8 cellular contexts compared by ENCODE assay signal in the genomic region with DNA sequence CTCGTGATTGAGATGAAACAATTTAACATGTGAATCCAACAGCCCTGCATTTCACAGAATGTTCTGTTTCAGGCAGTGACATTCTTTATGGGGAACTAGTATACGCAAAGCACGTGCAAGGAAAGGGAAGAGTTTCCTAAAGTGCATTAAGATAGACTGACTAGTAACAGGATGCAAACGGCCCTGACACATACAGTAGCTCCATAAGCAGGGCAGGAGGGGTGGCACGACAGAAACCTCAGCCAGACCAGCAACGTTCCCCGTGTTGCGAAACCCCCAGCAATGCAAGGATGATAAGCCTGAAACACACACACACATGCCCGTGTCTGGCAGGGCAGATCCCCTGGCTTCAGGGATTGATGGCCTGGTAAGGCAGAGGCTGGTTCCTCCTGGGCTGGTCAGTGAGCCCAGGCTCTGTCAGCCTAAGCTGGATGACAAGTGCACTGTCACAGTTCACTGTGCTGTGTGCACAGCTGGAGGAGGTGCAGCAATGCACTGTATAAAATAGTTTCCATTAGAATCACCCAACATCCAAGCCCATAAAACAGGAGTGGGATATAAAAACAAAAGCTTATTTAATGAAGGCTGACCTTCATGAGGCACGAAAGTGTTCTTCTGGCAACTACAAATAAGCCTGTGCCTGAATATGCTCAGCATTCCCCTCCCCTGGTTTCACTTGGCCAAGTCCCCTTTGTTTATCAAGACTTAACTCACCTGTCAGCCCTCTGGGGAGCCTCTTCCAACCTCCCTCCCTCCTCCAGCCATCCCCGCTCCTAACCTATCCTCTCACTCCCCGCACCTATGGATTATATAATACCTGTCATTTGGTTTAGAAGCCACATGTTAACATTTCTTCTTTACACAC.
A peak's percentile ranks its signal among the peaks of the same experiment; 100 is the strongest.
DNase-seq lines count a peak whose midpoint lies in the region; ATAC-seq, FAIRE-seq and TF ChIP-seq lines count a peak whose summit lies in the region.

No MANE protein-coding gene starts in this region.

- in situ Hi-C loops in K562 (cut with MboI) (no loop called here), G401 (cut with HindIII; ENCODE audit: low sequenced_read_pairs) (no loop called here)

- H3K4me1 ChIP-seq in K562 (replicated peaks in 1 of 2; ENCODE audit: control insufficient read depth in 2 of 2, insufficient read depth in 2 of 2, low read length in 2 of 2) = no peaks in the 10 kb centered on the region
- peaks cover 3 to 11% of the 10 kb centered on the region in 2 donors for H3K4me1 ChIP-seq in lung (ENCODE audit: control insufficient read depth in 2 of 2, insufficient read depth in 2 of 2, low read length in 2 of 2)

- TF ChIP-seq EP300 in K562 (IDR thresholded peaks at IDR 0.05; ENCODE audit: low read length) = no peak

- H3K4me3 ChIP-seq in AG10803 (ENCODE audit: low read length) = no peak overlapping the region
- no peak overlapping the region for H3K4me3 ChIP-seq in K562
- H3K4me3 ChIP-seq in lung = no peak overlapping the region

- H3K9me1 ChIP-seq in K562 (ENCODE audit: control insufficient read depth, insufficient read depth, low read length) = no peaks in the 10 kb centered on the region

- TF ChIP-seq CTCF in AG10803 (conservative IDR thresholded peaks at IDR 0.05; ENCODE audit: low read length) (no peak), K562 (IDR thresholded peaks at IDR 0.05 in 2 of 3, conservative IDR thresholded peaks at IDR 0.05 in 1 of 3; ENCODE audit: insufficient read depth in 2 of 3, low read depth in 1 of 3, low read length in 3 of 3) (no peak), lung (IDR thresholded peaks at IDR 0.05; ENCODE audit: control extremely low read depth, extremely low read depth) (no peak)

- H4K20me1 ChIP-seq in K562 (replicated peaks; ENCODE audit: control insufficient read depth, insufficient read depth, low read length) = no peaks in the 10 kb centered on the region

- no TSS peak for BruUV-seq in K562 (replicated peaks; lab: Mats Ljungman, UMichigan)

- TF ChIP-seq POLR2A in K562 (conservative IDR thresholded peaks at IDR 0.05) = no peak

- TF ChIP-seq RAD21 in K562 (CRISPR knock-in tag; conservative IDR thresholded peaks at IDR 0.05 in 1 of 2, IDR thresholded peaks at IDR 0.05 in 1 of 2) = no peak

- no peaks in the 10 kb centered on the region for H3K9me3 ChIP-seq in K562 (replicated peaks; ENCODE audit: control insufficient read depth, insufficient read depth, low read depth, low read length)
- no peaks in the 10 kb centered on the region for H3K9me3 ChIP-seq in lung (ENCODE audit: control insufficient read depth in 2 of 2, insufficient read depth in 1 of 2, low read length in 1 of 2)

- H2AFZ ChIP-seq in K562 (ENCODE audit: low read depth, low read length) = no peak overlapping the region

- CTCF ChIA-PET in K562 (lab: Yijun Ruan, JAX; ENCODE audit: low intra/inter-chr PET ratio) = no interaction called here

- DNase-seq in AG10803 (ENCODE audit: low read depth) (peak; percentile 87), M059J (ENCODE audit: low read depth) (peak; percentile 67), K562 (ENCODE audit: extremely low read depth in 1 of 4, low spot score in 3 of 4) (no peak), lung (ENCODE audit: low spot score) (peak; percentile 46), G401 (ENCODE audit: low spot score) (no peak), GM19240 (ENCODE audit: insufficient read length, low spot score) (no peak), superior temporal gyrus (ENCODE audit: extremely low spot score) (no peak)
- no peak for DNase-seq in stimulated activated naive CD4-positive, alpha-beta T cell treated with Interleukin-2 at 50 U/mL for 16 hours (lab: John Stamatoyannopoulos, UW)

- H3K4me2 ChIP-seq in K562 (ENCODE audit: insufficient read depth, low read length) = no peak overlapping the region

- no peaks in the 10 kb centered on the region for H3K79me2 ChIP-seq in K562 (ENCODE audit: control insufficient read depth, insufficient read depth, low read length)

- peaks cover 9 to 15% of the 10 kb centered on the region in 2 experiments; a peak in 4 of 5 replicates for H3K27me3 ChIP-seq in K562 (ENCODE audit: control insufficient read depth in 2 of 2, insufficient read depth in 2 of 2, low read length in 2 of 2)
- H3K27me3 ChIP-seq in lung (ENCODE audit: control insufficient read depth, insufficient read depth) = no peaks in the 10 kb centered on the region

- WGBS in K562 (ENCODE audit: insufficient coverage, low coverage, missing lambda C conversion rate) = 2% methylated on average over 12 of the region's 12 CpGs
- 39 to 49% methylated on average over 12 of the region's 12 CpGs for WGBS in lung, 2 donors

- no peak for ATAC-seq in K562
- no peak for ATAC-seq in lung (ENCODE audit: insufficient read depth, low FRiP score)

- POLR2A ChIA-PET in K562 (lab: Yijun Ruan, JAX) = no interaction called here

- intact Hi-C loops in K562 (cut with micrococcal nuclease) = no loop called here

- no peak for FAIRE-seq in K562 (lab: Jason Lieb, UNC)

- H3K36me3 ChIP-seq in K562 (ENCODE audit: control insufficient read depth, insufficient read depth, low read length) (no peaks in the 10 kb centered on the region), lung (ENCODE audit: control insufficient read depth in 2 of 2, insufficient read depth in 2 of 2, low read length in 2 of 2) (no peaks in the 10 kb centered on the region)

- no peak overlapping the region for H3K9ac ChIP-seq in K562 (ENCODE audit: insufficient read depth in 1 of 2, low read depth in 2 of 2, low read length in 2 of 2)

- H3K27ac ChIP-seq in K562 (ENCODE audit: extremely low read depth, low read depth, low read length) = no peak overlapping the region
- H3K27ac ChIP-seq in lung (ENCODE audit: low read depth in 1 of 2, low read length in 1 of 2) = no peak overlapping the region

TF ChIP-seq in K562, 482 proteins besides CTCF, POLR2A, EP300 and RAD21:
- TF ChIP-seq, protein P1, sequence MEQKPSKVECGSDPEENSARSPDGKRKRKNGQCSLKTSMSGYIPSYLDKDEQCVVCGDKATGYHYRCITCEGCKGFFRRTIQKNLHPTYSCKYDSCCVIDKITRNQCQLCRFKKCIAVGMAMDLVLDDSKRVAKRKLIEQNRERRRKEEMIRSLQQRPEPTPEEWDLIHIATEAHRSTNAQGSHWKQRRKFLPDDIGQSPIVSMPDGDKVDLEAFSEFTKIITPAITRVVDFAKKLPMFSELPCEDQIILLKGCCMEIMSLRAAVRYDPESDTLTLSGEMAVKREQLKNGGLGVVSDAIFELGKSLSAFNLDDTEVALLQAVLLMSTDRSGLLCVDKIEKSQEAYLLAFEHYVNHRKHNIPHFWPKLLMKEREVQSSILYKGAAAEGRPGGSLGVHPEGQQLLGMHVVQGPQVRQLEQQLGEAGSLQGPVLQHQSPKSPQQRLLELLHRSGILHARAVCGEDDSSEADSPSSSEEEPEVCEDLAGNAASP (IDR thresholded peaks at IDR 0.05) = no peak
- TF ChIP-seq MTA1 (IDR thresholded peaks at IDR 0.05; ENCODE audit: borderline replicate concordance) = no peak
- TF ChIP-seq POLR2AphosphoS2 (IDR thresholded peaks at IDR 0.05; ENCODE audit: low read length) = no peak
- no peak for TF ChIP-seq NUFIP1 (IDR thresholded peaks at IDR 0.05; ENCODE audit: partially characterized antibody)
- TF ChIP-seq SMARCA4 (IDR thresholded peaks at IDR 0.05) = no peak
- no peak for TF ChIP-seq ZKSCAN8 (CRISPR knock-in tag; IDR thresholded peaks at IDR 0.05)
- TF ChIP-seq ZNF239 (CRISPR knock-in tag; IDR thresholded peaks at IDR 0.05) = no peak
- TF ChIP-seq, protein P2, sequence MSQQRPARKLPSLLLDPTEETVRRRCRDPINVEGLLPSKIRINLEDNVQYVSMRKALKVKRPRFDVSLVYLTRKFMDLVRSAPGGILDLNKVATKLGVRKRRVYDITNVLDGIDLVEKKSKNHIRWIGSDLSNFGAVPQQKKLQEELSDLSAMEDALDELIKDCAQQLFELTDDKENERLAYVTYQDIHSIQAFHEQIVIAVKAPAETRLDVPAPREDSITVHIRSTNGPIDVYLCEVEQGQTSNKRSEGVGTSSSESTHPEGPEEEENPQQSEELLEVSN (IDR thresholded peaks at IDR 0.05; ENCODE audit: borderline replicate concordance in 1 of 2, extremely low read depth in 1 of 2, insufficient read depth in 1 of 2, insufficient read length in 1 of 2, low read depth in 1 of 2, low read length in 1 of 2, poor library complexity in 1 of 2, severe bottlenecking in 1 of 2) = no peak
- no peak for TF ChIP-seq TEAD4 (IDR thresholded peaks at IDR 0.05; ENCODE audit: low read length)
- no peak for TF ChIP-seq TEAD4 (CRISPR knock-in tag; IDR thresholded peaks at IDR 0.05; ENCODE audit: borderline replicate concordance)
- TF ChIP-seq RFX1 (IDR thresholded peaks at IDR 0.05) = no peak
- TF ChIP-seq, protein P3, sequence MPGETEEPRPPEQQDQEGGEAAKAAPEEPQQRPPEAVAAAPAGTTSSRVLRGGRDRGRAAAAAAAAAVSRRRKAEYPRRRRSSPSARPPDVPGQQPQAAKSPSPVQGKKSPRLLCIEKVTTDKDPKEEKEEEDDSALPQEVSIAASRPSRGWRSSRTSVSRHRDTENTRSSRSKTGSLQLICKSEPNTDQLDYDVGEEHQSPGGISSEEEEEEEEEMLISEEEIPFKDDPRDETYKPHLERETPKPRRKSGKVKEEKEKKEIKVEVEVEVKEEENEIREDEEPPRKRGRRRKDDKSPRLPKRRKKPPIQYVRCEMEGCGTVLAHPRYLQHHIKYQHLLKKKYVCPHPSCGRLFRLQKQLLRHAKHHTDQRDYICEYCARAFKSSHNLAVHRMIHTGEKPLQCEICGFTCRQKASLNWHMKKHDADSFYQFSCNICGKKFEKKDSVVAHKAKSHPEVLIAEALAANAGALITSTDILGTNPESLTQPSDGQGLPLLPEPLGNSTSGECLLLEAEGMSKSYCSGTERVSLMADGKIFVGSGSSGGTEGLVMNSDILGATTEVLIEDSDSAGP (CRISPR knock-in tag; IDR thresholded peaks at IDR 0.05) = no peak
- TF ChIP-seq, protein P4, sequence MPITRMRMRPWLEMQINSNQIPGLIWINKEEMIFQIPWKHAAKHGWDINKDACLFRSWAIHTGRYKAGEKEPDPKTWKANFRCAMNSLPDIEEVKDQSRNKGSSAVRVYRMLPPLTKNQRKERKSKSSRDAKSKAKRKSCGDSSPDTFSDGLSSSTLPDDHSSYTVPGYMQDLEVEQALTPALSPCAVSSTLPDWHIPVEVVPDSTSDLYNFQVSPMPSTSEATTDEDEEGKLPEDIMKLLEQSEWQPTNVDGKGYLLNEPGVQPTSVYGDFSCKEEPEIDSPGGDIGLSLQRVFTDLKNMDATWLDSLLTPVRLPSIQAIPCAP (CRISPR knock-in tag; IDR thresholded peaks at IDR 0.05; ENCODE audit: borderline replicate concordance) = no peak
- TF ChIP-seq CEBPG (CRISPR knock-in tag; IDR thresholded peaks at IDR 0.05) = no peak
- 0 out of 4 replicates have a peak, but pooled peaks of 1 of the 2 experiments have one; percentile 17 for TF ChIP-seq CEBPG (tag; conservative IDR thresholded peaks at IDR 0.05 in 1 of 2, IDR thresholded peaks at IDR 0.05 in 1 of 2)
- peak; percentile 33; the same call in 1 of the 2 replicates for TF ChIP-seq CEBPB (tag; IDR thresholded peaks at IDR 0.05)

Comparison
In these comparisons a context has a peak if more than half of its experiments do, and no peak if none do; other contexts are left out.
1. DNase-seq: peak in AG10803 (single experiment), M059J (single experiment) and lung (single experiment); none in K562 (0 of 4), G401 (single experiment), GM19240 (single experiment), superior temporal gyrus (single experiment) and stimulated activated naive CD4-positive, alpha-beta T cell treated with Interleukin-2 at 50 U/mL for 16 hours (single experiment).